In the genomic region with DNA sequence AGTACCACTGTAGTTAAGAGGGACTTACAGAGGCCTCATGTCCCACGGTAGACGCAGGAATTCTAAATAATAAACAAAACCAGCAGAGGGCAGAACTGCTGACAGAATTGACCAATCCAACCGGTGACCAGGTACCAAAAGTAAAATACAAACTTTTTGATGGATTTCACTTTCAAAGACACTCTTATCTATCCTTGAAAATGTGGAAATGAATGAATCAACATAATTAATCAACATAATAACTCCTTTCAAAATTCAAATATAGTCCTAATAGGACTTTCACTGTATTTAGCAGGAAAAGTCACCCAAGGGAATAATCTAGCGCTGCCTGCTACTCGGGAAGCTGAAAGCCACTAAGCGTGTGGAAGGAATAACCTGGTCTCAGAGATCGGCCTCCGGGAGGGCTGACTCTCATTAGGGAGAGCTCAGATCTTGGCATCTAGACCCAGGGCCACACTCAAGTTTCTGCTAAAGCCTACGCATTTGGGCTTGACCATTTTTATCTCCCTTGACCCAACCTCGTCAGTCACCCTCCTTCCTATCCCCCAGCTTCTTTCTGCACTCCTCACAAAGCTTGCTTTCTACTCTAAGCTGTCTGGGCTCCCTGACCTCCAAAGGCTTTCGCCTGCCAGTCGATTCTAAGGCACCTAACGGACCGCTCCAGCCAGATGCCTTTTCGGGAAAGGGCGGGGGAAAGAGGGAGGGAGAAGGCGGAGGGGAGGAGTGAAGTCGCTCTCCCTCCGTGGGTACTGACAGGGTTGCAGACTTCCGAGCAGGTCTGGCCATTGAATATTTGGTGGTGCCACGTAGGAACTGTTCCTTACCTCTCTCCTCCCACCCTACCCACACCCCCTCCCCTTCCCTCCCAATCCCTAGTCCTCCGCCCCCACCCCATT, we compare ENCODE assay signal across 8 cellular contexts. TPM values are rescaled to one million over a fixed set of nuclear protein-coding genes. Genes with fewer than 3 reads are reported as not detected.
DNase-seq lines count a peak whose midpoint lies in the region; ATAC-seq and TF ChIP-seq lines count a peak whose summit lies in the region.

No MANE protein-coding gene starts in this region.

- no peaks in the 10 kb centered on the region for H3K36me3 Mint-ChIP-seq in activated CD4-positive, alpha-beta T cell treated with anti-CD3 and anti-CD28 coated beads, Interleukin-2, amount 10 ng/mL, durations not matched to agents 24 days and 14 days (ENCODE audit: low read depth)
- H3K36me3 Mint-ChIP-seq in GM23338 (ENCODE audit: low read depth) = no peaks in the 10 kb centered on the region
- H3K36me3 Mint-ChIP-seq in glutamatergic neuron (ENCODE audit: unreplicated experiment) = no peaks in the 10 kb centered on the region

- H3K4me3 ChIP-seq in GM23338 (peak overlapping the region; percentile 88), ovary (peak overlapping the region; percentile 37)

- H3K27ac ChIP-seq in GM23338 (ENCODE audit: low read depth) (no peak overlapping the region), ovary (no peak overlapping the region)

- peak; percentile 43 for ATAC-seq in GM23338

- H3K9me2 ChIP-seq in GM23338 (ENCODE audit: insufficient read depth) = no peaks in the 10 kb centered on the region

- H3K4me1 ChIP-seq in GM23338 (ENCODE audit: insufficient read depth) (peaks cover 18% of the 10 kb centered on the region), ovary (ENCODE audit: insufficient read depth) (peaks cover 7% of the 10 kb centered on the region)

- H3K79me2 ChIP-seq in GM23338 (replicated peaks; ENCODE audit: insufficient read depth) = no peaks in the 10 kb centered on the region

- H3K36me3 ChIP-seq in GM23338 (ENCODE audit: insufficient read depth) (no peaks in the 10 kb centered on the region), ovary (no peaks in the 10 kb centered on the region)

- no peak for DNase-seq in activated CD4-positive, alpha-beta T cell treated with anti-CD3 and anti-CD28 coated beads, Interleukin-2, amount 10 ng/mL, durations not matched to agents 24 days and 14 days
- no peak for DNase-seq in activated CD4-positive, alpha-beta T cell treated with anti-CD3 and anti-CD28 coated beads, Interleukin-2, amount 50 U/mL, for 48 hours
- peak; percentile 72 for DNase-seq in GM23338 (ENCODE audit: low spot score)
- peak; percentile 58 for DNase-seq in KBM-7
- DNase-seq in SW480 (ENCODE audit: low spot score) = peak; percentile 37
- peak; percentile 46 for DNase-seq in glutamatergic neuron
- peak; percentile 10 to 31 (median 17) for DNase-seq in ovary
- no peak for DNase-seq in activated CD4-positive, CD25-positive, alpha-beta regulatory T cell treated with anti-CD3 and anti-CD28 coated beads, Interleukin-2, amount 50 U/mL, for 72 hours

- WGBS in ovary, 3 donors = 1 to 2% (median 1%) methylated on average over 22 of the region's 22 CpGs

- TF ChIP-seq POLR2A in ovary (IDR thresholded peaks at IDR 0.05) = no peak

- peak; percentile 63 to 73 for TF ChIP-seq CTCF in GM23338 (conservative IDR thresholded peaks at IDR 0.05; ENCODE audit: low read depth in 2 of 2)
- peak; percentile 59 for TF ChIP-seq CTCF in glutamatergic neuron (IDR thresholded peaks at IDR 0.05; ENCODE audit: partially characterized antibody, unreplicated experiment)
- TF ChIP-seq CTCF in ovary (IDR thresholded peaks at IDR 0.05) = peak in 1 of 3 donors; percentile 22

- H2AFZ ChIP-seq in GM23338 = no peak overlapping the region

- TF ChIP-seq EP300 in ovary (IDR thresholded peaks at IDR 0.05) = no peak

- H3K9me3 ChIP-seq in ovary = no peaks in the 10 kb centered on the region

- no peaks in the 10 kb centered on the region for H3K9me3 Mint-ChIP-seq in activated CD4-positive, alpha-beta T cell treated with anti-CD3 and anti-CD28 coated beads, Interleukin-2, amount 10 ng/mL, durations not matched to agents 24 days and 14 days
- H3K9me3 Mint-ChIP-seq in GM23338 (no peaks in the 10 kb centered on the region), glutamatergic neuron (ENCODE audit: unreplicated experiment) (peaks cover 2% of the 10 kb centered on the region)

- no peaks in the 10 kb centered on the region for H4K20me1 ChIP-seq in GM23338 (replicated peaks; ENCODE audit: insufficient read depth)

- H3K27ac Mint-ChIP-seq in activated CD4-positive, alpha-beta T cell treated with anti-CD3 and anti-CD28 coated beads, Interleukin-2, amount 10 ng/mL, durations not matched to agents 24 days and 14 days = no peak overlapping the region
- H3K27ac Mint-ChIP-seq in GM23338 = no peak overlapping the region
- H3K27ac Mint-ChIP-seq in glutamatergic neuron (ENCODE audit: unreplicated experiment) = no peak overlapping the region

- H3F3A ChIP-seq in GM23338 (replicated peaks; ENCODE audit: low read depth) = no peaks in the 10 kb centered on the region

- H3K4me1 Mint-ChIP-seq in activated CD4-positive, alpha-beta T cell treated with anti-CD3 and anti-CD28 coated beads, Interleukin-2, amount 10 ng/mL, durations not matched to agents 24 days and 14 days = no peaks in the 10 kb centered on the region
- H3K4me1 Mint-ChIP-seq in GM23338 (peaks cover 24% of the 10 kb centered on the region), glutamatergic neuron (ENCODE audit: low read depth, unreplicated experiment) (peaks cover 5% of the 10 kb centered on the region)

- peak overlapping the region; percentile 77 for H3K4me2 ChIP-seq in GM23338

- intact Hi-C loops in activated CD4-positive, alpha-beta T cell treated with anti-CD3 and anti-CD28 coated beads, Interleukin-2, amount 10 ng/mL, durations not matched to agents 24 days and 14 days (cut with micrococcal nuclease) = loop anchor here (1.0 to 2.0 kb wide), 2 partner anchors 355 to 408 kb away; no protein-coding TSS in a partner anchor
- intact Hi-C loops in ovary (cut with DNase I) = no loop called here

- in situ Hi-C loops in KBM-7 (cut with MboI; ENCODE audit: low pct_unique_long_range_greater_than_20kb, low sequenced_read_pairs) = no loop called here

- H3K27me3 ChIP-seq in GM23338 (ENCODE audit: insufficient read depth) (peaks cover 8% of the 10 kb centered on the region), ovary (no peaks in the 10 kb centered on the region)

- peak overlapping the region; percentile 30 for H3K4me3 Mint-ChIP-seq in activated CD4-positive, alpha-beta T cell treated with anti-CD3 and anti-CD28 coated beads, Interleukin-2, amount 10 ng/mL, durations not matched to agents 24 days and 14 days
- peak overlapping the region; percentile 91 for H3K4me3 Mint-ChIP-seq in GM23338
- peak overlapping the region; percentile 90 for H3K4me3 Mint-ChIP-seq in glutamatergic neuron (ENCODE audit: unreplicated experiment)

- H3K27me3 Mint-ChIP-seq in activated CD4-positive, alpha-beta T cell treated with anti-CD3 and anti-CD28 coated beads, Interleukin-2, amount 10 ng/mL, durations not matched to agents 24 days and 14 days = peaks cover 28% of the 10 kb centered on the region
- H3K27me3 Mint-ChIP-seq in GM23338 (ENCODE audit: insufficient read depth, low read depth, poor library complexity) = peaks cover 10% of the 10 kb centered on the region
- peaks cover 1% of the 10 kb centered on the region for H3K27me3 Mint-ChIP-seq in glutamatergic neuron (ENCODE audit: unreplicated experiment)

TF ChIP-seq in GM23338, 12 proteins besides CTCF, POLR2A, EP300 and RAD21 (continues in another document):
- TF ChIP-seq CREB1 (CRISPR knock-in tag; IDR thresholded peaks at IDR 0.05; ENCODE audit: low read depth) = no peak
- TF ChIP-seq EZH2phosphoT487 (IDR thresholded peaks at IDR 0.05; ENCODE audit: unreplicated experiment) = no peak
- TF ChIP-seq JUNB (IDR thresholded peaks at IDR 0.05; ENCODE audit: unreplicated experiment) = no peak

RNA-seq across cellular contexts. Expression of a gene that starts 1.6 kb away (rescaled TPM):
- total RNA-seq in activated CD4-positive, alpha-beta T cell treated with anti-CD3 and anti-CD28 coated beads, Interleukin-2, amount 10 ng/mL, durations not matched to agents 24 days and 14 days = not detected in 2 replicates
- total RNA-seq in GM23338 (2014; rRNA removed; shearing (Covaris generic)) = 12.5 and 19.2 TPM in 2 replicates
- polyA plus RNA-seq in GM23338 (2016; fragmentation: Nextera tagmentation; extraction: Ambion mirVana) (10.3 and 12.3 TPM in 2 replicates), ovary (1 to 10 TPM; 2.4 to 5.2 TPM)
- total RNA-seq in glutamatergic neuron (ENCODE audit: unreplicated experiment) (0.76 TPM), ovary (10 to 100 TPM in 1 of 7 donors, 1 to 10 TPM in 2, under 1 TPM in 4; 0.28 to 18.0 (median 0.69) TPM)

Comparison
In these comparisons a context has a peak if more than half of its experiments do, and no peak if none do; other contexts are left out.
1. DNase-seq: peak in GM23338 (single experiment), KBM-7 (single experiment), SW480 (single experiment), glutamatergic neuron (single experiment) and ovary (5 of 5); none in activated CD4-positive, alpha-beta T cell treated with anti-CD3 and anti-CD28 coated beads, Interleukin-2, amount 10 ng/mL, durations not matched to agents 24 days and 14 days (single experiment), activated CD4-positive, alpha-beta T cell treated with anti-CD3 and anti-CD28 coated beads, Interleukin-2, amount 50 U/mL, for 48 hours (0 of 2) and activated CD4-positive, CD25-positive, alpha-beta regulatory T cell treated with anti-CD3 and anti-CD28 coated beads, Interleukin-2, amount 50 U/mL, for 72 hours (single experiment).
2. H3K4me3 Mint-ChIP-seq: peak in every context shown above with its lines; median percentile 91 in GM23338; 90 in glutamatergic neuron; 30 in activated CD4-positive, alpha-beta T cell treated with anti-CD3 and anti-CD28 coated beads, Interleukin-2, amount 10 ng/mL, durations not matched to agents 24 days and 14 days.